ENCODE assay signal across 34 cellular contexts in genomic region chr5:58714046-58714445, GRCh38.
"Had no signal": no experiment of that assay in that cellular context is flagged by ENCODE, and none has a peak within 500 bp of the region (broad histone marks: within the 10 kb centered on the region; RNA-seq: fewer than 3 reads in every experiment).

No MANE protein-coding gene starts in this region.

- H3K9me3 ChIP-seq: MG63 had no signal

- H3K36me3 ChIP-seq: MG63 had no signal

- H3K4me3 ChIP-seq: MG63 had no signal

- DNase-seq: Karpas-422, Kasumi-1, MG63, MM.1S, MV-4-11, NCI-H1048, NCI-H1092, NCI-H1092 treated with DMSO at 0.1 percent for 48 hours, NCI-H1105, NCI-H1105 treated with DMSO at 0.1 percent for 48 hours, NCI-H1417, NCI-H1417 treated with DMSO at 0.1 percent for 48 hours, NCI-H1436, NCI-H1436 treated with DMSO at 0.1 percent for 48 hours, NCI-H146, NCI-H1694, NCI-H1694 treated with DMSO at 0.1 percent for 48 hours, NCI-H187, NCI-H187 treated with DMSO at 0.1 percent for 48 hours, NCI-H1930, NCI-H2029, NCI-H2029 treated with DMSO at 0.1 percent for 48 hours, NCI-H2081, NCI-H2081 treated with DMSO at 0.1 percent for 48 hours, NCI-H2107, NCI-H2171, NCI-H2171 treated with DMSO at 0.1 percent for 48 hours, NCI-H2227 treated with DMSO at 0.1 percent for 48 hours, NCI-H226, NCI-H345, NCI-H446, NCI-H446 treated with DMSO at 0.1 percent for 48 hours, NCI-H510A, NCI-H510A treated with DMSO at 0.1 percent for 48 hours had no signal
